ENCODE assay signal across 1 cellular context in the genomic region with DNA sequence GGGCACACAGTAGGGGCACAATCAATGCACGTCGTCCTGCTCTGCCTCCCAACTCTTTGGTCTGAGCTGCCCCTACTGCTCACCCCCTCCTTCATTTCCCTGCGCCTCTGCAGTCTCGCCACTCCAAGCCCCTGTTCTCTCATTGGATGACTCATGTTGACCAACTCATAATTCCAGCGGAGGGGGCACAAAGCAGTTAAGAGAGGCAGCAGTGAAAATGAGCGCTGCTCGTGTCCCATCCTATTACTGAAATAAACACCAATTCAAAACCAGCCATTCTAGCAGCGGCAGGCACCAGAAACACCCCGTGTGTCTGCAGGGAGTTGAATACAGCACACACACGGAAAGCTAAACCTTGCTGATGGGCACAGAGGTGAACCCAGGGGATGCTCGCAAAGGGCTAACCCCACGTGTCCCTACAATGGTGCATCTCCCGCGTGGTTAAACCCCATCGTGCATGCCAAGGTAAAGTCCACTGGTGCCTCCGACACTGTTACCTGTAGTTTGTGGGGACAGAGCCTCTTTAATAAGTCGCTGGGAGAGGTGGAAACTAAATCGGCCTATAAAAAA.
TF ChIP-seq lines count a peak whose summit lies in the region.

No MANE protein-coding gene starts in this region.

TF ChIP-seq in K562, 482 proteins besides CTCF, POLR2A, EP300 and RAD21:
- no peak for TF ChIP-seq TAF9B (IDR thresholded peaks at IDR 0.05; ENCODE audit: partially characterized antibody)
- TF ChIP-seq JUND (IDR thresholded peaks at IDR 0.05; ENCODE audit: borderline replicate concordance, low read depth, low read length): 0 out of 2 replicates have a peak, but pooled peaks have one; percentile 9
- no peak for TF ChIP-seq JUND (tag; IDR thresholded peaks at IDR 0.05; ENCODE audit: borderline replicate concordance, low read depth, low read length)
